ENCODE assay signal across 23 cellular contexts in genomic region chr4:96677499-96677898, GRCh38.
DNase-seq lines count a peak whose midpoint lies in the region; ATAC-seq and TF ChIP-seq lines count a peak whose summit lies in the region.
"Had no signal": no experiment of that assay in that cellular context is flagged by ENCODE, and none has a peak within 500 bp of the region (broad histone marks: within the 10 kb centered on the region; RNA-seq: fewer than 3 reads in every experiment).

No MANE protein-coding gene starts in this region.

- in situ Hi-C loops in astrocyte of the spinal cord (cut with HindIII; ENCODE audit: low sequenced_read_pairs) = no loop called here

- no peak for TF ChIP-seq POLR2A in NB4 (IDR thresholded peaks at IDR 0.05; ENCODE audit: extremely low read depth, insufficient read length)
- TF ChIP-seq POLR2A in heart left ventricle (IDR thresholded peaks at IDR 0.05) = no peak

- TF ChIP-seq CTCF in NB4 (IDR thresholded peaks at IDR 0.05; ENCODE audit: low read depth, low read length) (no peak), astrocyte of the spinal cord (IDR thresholded peaks at IDR 0.05; ENCODE audit: low read depth, low read length) (no peak), heart left ventricle (IDR thresholded peaks at IDR 0.05) (no peak)

- DNase-seq in NOMO-1 treated with DMSO at 0.1 percent for 48 hours (lab: John Stamatoyannopoulos, UW; ENCODE audit: unreplicated experiment) (peak; percentile 2), NOMO-1 (lab: John Stamatoyannopoulos, UW; ENCODE audit: unreplicated experiment in 2 of 2) (no peak), NB4 (ENCODE audit: low read depth) (peak; percentile 15), astrocyte of the spinal cord (ENCODE audit: low read depth, low spot score) (peak; percentile 66), myocyte (ENCODE audit: low read depth) (peak; percentile 16), heart left ventricle (no peak), NCI-H2227 (lab: John Stamatoyannopoulos, UW; ENCODE audit: unreplicated experiment) (no peak)
- DNase-seq in activated CD8-positive, alpha-beta memory T cell treated with anti-CD3 and anti-CD28 coated beads, Interleukin-2, amount 50 U/mL, for 4 hours = no peak
- DNase-seq: activated CD4-positive, CD25-positive, alpha-beta regulatory T cell; activated naive CD8-positive, alpha-beta T cell treated with anti-CD3 and anti-CD28 coated beads for 36 hours; activated T-cell treated with anti-CD3 and anti-CD28 coated beads, Interleukin-2, amount 50 U/mL, for 48 hours; dorsolateral prefrontal cortex; GDM1; left lung; midbrain; NCI-H1694; NCI-H2227 treated with DMSO at 0.1 percent for 48 hours; nephron progenitor cell; Right ventricle myocardium superior; stimulated activated CD4-positive, alpha-beta T cell treated with anti-CD3 and anti-CD28 coated beads, Interleukin-4, amount 100 ng/mL, for 24 hours; stomach; trophoblast cell had no signal

- no peak overlapping the region for H3K27ac ChIP-seq in heart left ventricle
- H3K27ac ChIP-seq: dorsolateral prefrontal cortex, left lung, stomach had no signal

- no peak for ATAC-seq in heart left ventricle
- ATAC-seq: left lung had no signal

- H3K27me3 ChIP-seq in heart left ventricle = no peaks in the 10 kb centered on the region
- H3K27me3 ChIP-seq: dorsolateral prefrontal cortex, left lung, stomach had no signal

- intact Hi-C loops in heart left ventricle (cut with DNase I) = no loop called here

- 33 to 58% (median 45%) methylated on average over 1 of the region's 1 CpG for WGBS in heart left ventricle, 4 donors

- no peak overlapping the region for H3K4me3 ChIP-seq in NB4 (ENCODE audit: low read depth, low read length)
- H3K4me3 ChIP-seq in astrocyte of the spinal cord (ENCODE audit: low read depth, low read length) = no peak overlapping the region
- H3K4me3 ChIP-seq in heart left ventricle = no peak overlapping the region
- H3K4me3 ChIP-seq: dorsolateral prefrontal cortex, left lung, smooth muscle cell, stomach had no signal

- no peaks in the 10 kb centered on the region for H3K4me1 ChIP-seq in heart left ventricle
- H3K4me1 ChIP-seq: left lung, stomach had no signal

- no peaks in the 10 kb centered on the region for H3K36me3 ChIP-seq in heart left ventricle
- H3K36me3 ChIP-seq: left lung, stomach had no signal

- peaks cover 0 to 7% (median 0%) of the 10 kb centered on the region in 12 donors for H3K9me3 ChIP-seq in heart left ventricle
- H3K9me3 ChIP-seq: left lung, stomach had no signal

Comparison
In these comparisons a context has a peak if more than half of its experiments do, and no peak if none do; other contexts are left out.
1. DNase-seq: peak in NOMO-1 treated with DMSO at 0.1 percent for 48 hours (single experiment), NB4 (single experiment), astrocyte of the spinal cord (single experiment) and myocyte (single experiment); none in NOMO-1 (0 of 2), activated CD8-positive, alpha-beta memory T cell treated with anti-CD3 and anti-CD28 coated beads, Interleukin-2, amount 50 U/mL, for 4 hours (single experiment), heart left ventricle (0 of 5) and NCI-H2227 (single experiment).